In the genomic region with DNA sequence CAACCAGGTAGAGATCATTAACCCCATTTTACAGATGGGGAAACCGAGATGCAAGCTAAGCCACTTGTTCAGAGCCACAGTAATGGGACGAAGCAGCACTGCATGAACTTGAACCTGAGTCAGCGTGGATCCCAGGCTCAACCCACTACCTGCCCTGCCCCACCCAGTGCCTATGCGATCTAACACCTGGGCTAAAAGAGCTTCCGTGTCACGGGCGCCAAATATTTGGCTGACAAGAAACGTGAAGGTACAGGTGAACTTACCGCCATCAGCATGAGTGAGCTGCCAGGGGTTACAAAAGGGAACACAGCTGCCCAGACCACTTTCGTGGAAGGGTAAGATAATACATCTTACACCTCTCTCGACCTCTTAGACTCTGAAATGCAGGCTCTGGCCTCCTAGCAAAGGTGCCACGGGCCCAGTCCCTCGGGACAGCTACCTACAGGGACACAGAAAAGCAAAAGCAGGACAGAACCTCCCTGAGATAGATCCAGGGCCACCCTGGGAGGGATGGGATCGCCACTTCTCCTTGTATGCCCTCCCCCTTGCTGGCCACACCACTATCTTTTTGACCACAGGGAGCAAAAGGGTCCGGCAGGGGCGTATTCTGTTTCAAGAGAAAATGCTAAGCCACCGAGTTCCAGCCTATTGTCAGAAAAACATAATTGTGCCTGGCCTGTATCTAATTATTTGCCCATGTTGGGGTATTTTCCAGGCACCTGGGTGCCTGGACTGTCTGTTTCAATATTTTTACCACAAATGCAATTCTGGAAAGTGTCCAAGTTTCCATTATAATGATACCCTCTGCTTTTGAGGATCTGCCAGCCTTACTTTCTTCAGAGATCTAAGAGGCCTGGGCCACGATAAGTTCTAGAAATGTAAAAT, we compare ENCODE assay signal across 20 cellular contexts. TPM values are rescaled to one million over a fixed set of nuclear protein-coding genes. Genes with fewer than 3 reads are reported as not detected.
A peak's percentile ranks its signal among the peaks of the same experiment; 100 is the strongest.
DNase-seq lines count a peak whose midpoint lies in the region; ATAC-seq and TF ChIP-seq lines count a peak whose summit lies in the region.
"Had no signal": no experiment of that assay in that cellular context is flagged by ENCODE, and none has a peak within 500 bp of the region (broad histone marks: within the 10 kb centered on the region; RNA-seq: fewer than 3 reads in every experiment).

No MANE protein-coding gene starts in this region.

- no peak for ATAC-seq in gastroesophageal sphincter
- ATAC-seq: naive thymus-derived CD8-positive, alpha-beta T cell had no signal

- TF ChIP-seq POLR2A in gastroesophageal sphincter (IDR thresholded peaks at IDR 0.05), result no peak

- peak overlapping the region; percentile 56 for H3K27ac Mint-ChIP-seq in type B pancreatic cell
- H3K27ac Mint-ChIP-seq in mesothelial cell of epicardium, result no peak overlapping the region
- H3K27ac Mint-ChIP-seq: activated naive CD8-positive, alpha-beta T cell; CD4-positive, alpha-beta T cell; naive thymus-derived CD8-positive, alpha-beta T cell had no signal

- peak overlapping the region in 3 of 4 donors; percentile 96 to 97 (median 97) for H3K27ac ChIP-seq in gastroesophageal sphincter
- H3K27ac ChIP-seq: hepatocyte, HL-60, parathyroid adenoma had no signal

- H3K4me1 Mint-ChIP-seq in type B pancreatic cell (ENCODE audit: unreplicated experiment) (peaks cover 39% of the 10 kb centered on the region), mesothelial cell of epicardium (peaks cover 26% of the 10 kb centered on the region)

- H3K4me3 ChIP-seq in gastroesophageal sphincter, result no peak overlapping the region
- H3K4me3 ChIP-seq: hepatocyte had no signal

- peak; percentile 8 for DNase-seq in NCI-H2171 treated with DMSO at 0.1 percent for 48 hours (lab: John Stamatoyannopoulos, UW)
- no peak for DNase-seq in NCI-H2171 (lab: John Stamatoyannopoulos, UW)
- DNase-seq in OCI-M1 (lab: John Stamatoyannopoulos, UW), result peak; percentile 18
- DNase-seq in type B pancreatic cell (ENCODE audit: extremely low spot score, unreplicated experiment), result no peak
- DNase-seq in DMS114 treated with DMSO at 0.1 percent for 48 hours (lab: John Stamatoyannopoulos, UW; ENCODE audit: unreplicated experiment), result no peak
- DNase-seq in A172 (ENCODE audit: low spot score), result no peak
- no peak for DNase-seq in mesothelial cell of epicardium (ENCODE audit: low spot score in 2 of 2, unreplicated experiment in 2 of 2)
- DNase-seq: CD4-positive, alpha-beta T cell; islet precursor cell; mammary epithelial cell; MV-4-11; stimulated activated CD4-positive, alpha-beta T cell treated with anti-CD3 and anti-CD28 coated beads, Interleukin-1b, Interleukin-23, amount 100 ng/mL, for 48 hours; SW 1271 had no signal

- H3K27me3 Mint-ChIP-seq in type B pancreatic cell (peaks cover 38% of the 10 kb centered on the region), mesothelial cell of epicardium (ENCODE audit: low read depth) (peaks cover 16% of the 10 kb centered on the region)

- 70% methylated on average over 7 of the region's 18 CpGs; no CpG with 5 or more reads in 1 of the 2 donors for WGBS in gastroesophageal sphincter (ENCODE audit: low coverage in 1 of 2), 2 donors

- no peaks in the 10 kb centered on the region for H3K9me3 ChIP-seq in gastroesophageal sphincter

- H3K4me1 ChIP-seq in gastroesophageal sphincter, result peaks cover 2 to 93% (median 42%) of the 10 kb centered on the region in 3 donors
- H3K4me1 ChIP-seq: parathyroid adenoma had no signal

- H3K36me3 Mint-ChIP-seq in type B pancreatic cell (peaks cover 10% of the 10 kb centered on the region), mesothelial cell of epicardium (peaks cover 8% of the 10 kb centered on the region)
- H3K36me3 Mint-ChIP-seq: activated naive CD8-positive, alpha-beta T cell had no signal

- H3K36me3 ChIP-seq in gastroesophageal sphincter, result no peaks in the 10 kb centered on the region

- H3K4me3 Mint-ChIP-seq in type B pancreatic cell, result no peak overlapping the region
- H3K4me3 Mint-ChIP-seq in mesothelial cell of epicardium, result no peak overlapping the region
- H3K4me3 Mint-ChIP-seq: activated naive CD8-positive, alpha-beta T cell; CD4-positive, alpha-beta T cell; naive thymus-derived CD8-positive, alpha-beta T cell had no signal

- TF ChIP-seq CTCF in gastroesophageal sphincter (IDR thresholded peaks at IDR 0.05), result no peak
- TF ChIP-seq CTCF in type B pancreatic cell (conservative IDR thresholded peaks at IDR 0.05), result no peak
- TF ChIP-seq CTCF in mesothelial cell of epicardium (IDR thresholded peaks at IDR 0.05; ENCODE audit: unreplicated experiment), result no peak

- H3K9me3 Mint-ChIP-seq in type B pancreatic cell (no peaks in the 10 kb centered on the region), mesothelial cell of epicardium (no peaks in the 10 kb centered on the region)
- H3K9me3 Mint-ChIP-seq: CD4-positive, alpha-beta T cell; IgD-negative memory B cell; naive thymus-derived CD8-positive, alpha-beta T cell had no signal

- no peaks in the 10 kb centered on the region for H3K27me3 ChIP-seq in gastroesophageal sphincter

- TF ChIP-seq EP300 in gastroesophageal sphincter (IDR thresholded peaks at IDR 0.05), result no peak

RNA-seq across cellular contexts. Expression of gene CHST15, which starts 6.4 kb away (rescaled TPM):
- total RNA-seq in gastroesophageal sphincter (10 to 100 TPM; 63.5 to 87.5 (median 74.3) TPM), type B pancreatic cell (ENCODE audit: low replicate concordance) (22.9 and 56.2 TPM in 2 replicates), mesothelial cell of epicardium (34.5 to 39.4 TPM (median 35.9 TPM) in 3 replicates)
- total RNA-seq in A172 (2014; rRNA removed; shearing (Covaris generic)), result 2.4 and 2.5 TPM in 2 replicates

Comparison
In these comparisons a context has a peak if more than half of its experiments do, and no peak if none do; other contexts are left out.
1. DNase-seq: peak in NCI-H2171 treated with DMSO at 0.1 percent for 48 hours (single experiment) and OCI-M1 (single experiment); none in NCI-H2171 (single experiment), type B pancreatic cell (single experiment), DMS114 treated with DMSO at 0.1 percent for 48 hours (single experiment), A172 (single experiment) and mesothelial cell of epicardium (0 of 2).